Comparison of ENCODE assay signal across 8 cellular contexts in the genomic region with DNA sequence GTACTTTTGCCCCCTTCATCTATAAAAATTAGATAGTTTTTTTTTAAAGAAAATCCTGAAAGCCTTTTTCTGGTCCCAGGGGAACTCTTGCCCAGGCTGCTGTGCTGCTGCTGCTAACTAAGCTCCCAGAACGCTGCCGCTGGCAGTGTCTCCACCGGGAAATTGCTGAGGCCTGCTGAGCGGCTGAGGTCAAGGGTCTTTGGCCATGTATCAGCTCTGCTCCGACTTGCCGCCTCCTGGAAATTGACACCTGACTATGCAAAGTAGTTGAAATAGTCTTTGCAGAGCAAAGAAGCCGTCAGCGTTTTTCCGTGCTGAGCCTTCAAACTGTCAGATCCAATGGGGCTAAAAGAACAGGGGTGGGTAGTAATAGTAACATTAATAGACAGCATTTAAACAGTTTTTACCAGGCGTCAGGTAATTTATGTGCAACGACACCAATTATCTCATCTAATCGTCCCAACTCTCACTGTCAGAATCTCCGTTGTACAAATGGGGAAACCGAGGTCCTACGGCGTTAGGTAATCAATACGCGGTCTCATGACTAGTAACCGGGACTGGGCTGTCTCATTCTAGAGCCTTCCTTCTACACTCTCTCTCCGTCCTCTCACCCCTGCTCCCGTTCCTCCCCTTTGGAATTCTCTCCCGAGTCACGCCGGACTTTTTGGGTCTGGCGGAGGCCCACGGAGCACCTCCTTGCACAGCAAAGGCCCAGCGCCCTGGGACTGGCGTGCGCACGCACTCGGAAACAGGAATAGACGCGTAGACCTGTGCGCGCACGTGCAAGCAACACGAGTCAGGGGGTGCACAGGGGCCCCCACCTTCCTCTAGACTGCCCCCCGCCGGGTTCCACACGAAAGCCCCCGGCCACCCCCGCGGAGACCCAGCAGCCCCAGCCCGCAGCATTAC. TPM values are rescaled to one million over a fixed set of nuclear protein-coding genes. Genes with fewer than 3 reads are reported as not detected.
DNase-seq lines count a peak whose midpoint lies in the region; ATAC-seq and TF ChIP-seq lines count a peak whose summit lies in the region.

No MANE protein-coding gene starts in this region.

- H3K27ac ChIP-seq in ACC112 (ENCODE audit: low read depth, low read length) (no peak overlapping the region), OCI-LY7 (ENCODE audit: low read depth, low read length, poor library complexity, severe bottlenecking) (no peak overlapping the region), vagina (peak overlapping the region; percentile 77)

- no TSS peak for BruUV-seq in OCI-LY7 (replicated peaks; lab: Mats Ljungman, UMichigan)

- H3K4me3 ChIP-seq in ACC112 (ENCODE audit: low read depth, low read length) (peak overlapping the region; percentile 96), OCI-LY7 (ENCODE audit: low read depth, low read length, poor library complexity, severe bottlenecking) (peak overlapping the region; percentile 69), vagina (peak overlapping the region; percentile 81)

- CTCF ChIA-PET in OCI-LY7 (lab: Charles Lee; ENCODE audit: unreplicated experiment): no interaction called here

- no peak for TF ChIP-seq POLR2A in vagina (IDR thresholded peaks at IDR 0.05)

- no peak for TF ChIP-seq CTCF in OCI-LY7 (conservative IDR thresholded peaks at IDR 0.05; ENCODE audit: low read length)
- no peak for TF ChIP-seq CTCF in vagina (IDR thresholded peaks at IDR 0.05)

- H2AFZ ChIP-seq in ACC112 (ENCODE audit: low read length, unreplicated experiment) (peak overlapping the region; percentile 93), OCI-LY7 (ENCODE audit: low read length) (peak overlapping the region; percentile 61; the same call in 1 of the 2 replicates)

- intact Hi-C loops in OCI-LY7 (cut with micrococcal nuclease; ENCODE audit: unreplicated experiment): no loop called here
- intact Hi-C loops in left cardiac atrium (cut with DNase I): no loop called here
- intact Hi-C loops in posterior vena cava (cut with DNase I): no loop called here
- intact Hi-C loops in vagina (cut with DNase I): no loop called here

- H3K27me3 ChIP-seq in ACC112 (ENCODE audit: insufficient read depth, low read length) (peaks cover 13% of the 10 kb centered on the region; the same call in 1 of the 2 replicates), vagina (no peaks in the 10 kb centered on the region)

- DNase-seq in OCI-LY7 (ENCODE audit: low spot score) (peak; percentile 35), left cardiac atrium (peak; percentile 68), posterior vena cava (ENCODE audit: low spot score) (peak; percentile 90), vagina (ENCODE audit: extremely low spot score in 2 of 2) (no peak)
- DNase-seq in activated naive CD8-positive, alpha-beta T cell treated with anti-CD3 and anti-CD28 coated beads, Interleukin-2, amount 50 U/mL, for 16 hours (ENCODE audit: low read depth, low spot score): peak; percentile 42

- H3K79me2 ChIP-seq in ACC112 (ENCODE audit: control insufficient read depth, insufficient read depth, low read length, unreplicated experiment) (peaks cover 13% of the 10 kb centered on the region), OCI-LY7 (ENCODE audit: insufficient read depth, low read depth, low read length) (no peaks in the 10 kb centered on the region)

- POLR2A ChIA-PET in OCI-LY7 (lab: Charles Lee): interaction anchor here (1.2 kb wide), 1 partner anchor 14 kb away, joined by 5 read pairs; no protein-coding TSS in a partner anchor

- no peaks in the 10 kb centered on the region for H3K9me2 ChIP-seq in OCI-LY7 (ENCODE audit: insufficient read depth, low read length)

- H3K4me1 ChIP-seq in ACC112 (ENCODE audit: control insufficient read depth, insufficient read depth, low read length, unreplicated experiment) (peaks cover 9% of the 10 kb centered on the region), OCI-LY7 (ENCODE audit: insufficient read depth, low read length, poor library complexity, severe bottlenecking) (no peaks in the 10 kb centered on the region), vagina (peaks cover 18% of the 10 kb centered on the region)

- peak; percentile 68 for ATAC-seq in GM18511 (IDR thresholded peaks at IDR 0.05; ENCODE audit: unreplicated experiment)
- ATAC-seq in HG03025 (IDR thresholded peaks at IDR 0.05; ENCODE audit: low FRiP score, unreplicated experiment): peak; percentile 57
- peak; percentile 64 to 81 for ATAC-seq in left cardiac atrium

- H3K4me2 ChIP-seq in OCI-LY7 (ENCODE audit: low read length): peak overlapping the region; percentile 56

- H3K36me3 ChIP-seq in ACC112 (ENCODE audit: insufficient read depth, low read length) (peaks cover 6% of the 10 kb centered on the region; the same call in 1 of the 2 replicates), OCI-LY7 (ENCODE audit: insufficient read depth, low read length) (no peaks in the 10 kb centered on the region), vagina (peaks cover 0 to 8% of the 10 kb centered on the region in 2 donors)

- no peaks in the 10 kb centered on the region for H3K9me3 ChIP-seq in OCI-LY7 (ENCODE audit: low read length)
- H3K9me3 ChIP-seq in vagina: no peaks in the 10 kb centered on the region

- H4K20me1 ChIP-seq in OCI-LY7 (ENCODE audit: insufficient read depth, low read length): no peaks in the 10 kb centered on the region

RNA-seq across cellular contexts. Expression of a gene that starts 0.6 kb away (rescaled TPM):
- 2.9 and 3.9 TPM in 2 replicates for total RNA-seq in OCI-LY7 (2014; rRNA removed; shearing (Covaris generic))
- total RNA-seq in OCI-LY7 (2022) (2.5 and 2.8 TPM in 2 replicates), left cardiac atrium (10 to 100 TPM; 38.3 to 45.4 TPM), posterior vena cava (10 to 100 TPM; 11.9 to 20.2 TPM), vagina (16.2 TPM)

RNA-seq across cellular contexts. Expression of a gene that starts 3.7 kb away (rescaled TPM):
- total RNA-seq in OCI-LY7 (2014; rRNA removed; shearing (Covaris generic)): not detected in 2 replicates
- total RNA-seq in OCI-LY7 (2022) (not detected in 2 replicates), left cardiac atrium (not detected), posterior vena cava (not detected), vagina (not detected)

Comparison
In these comparisons a context has a peak if more than half of its experiments do, and no peak if none do; other contexts are left out.
1. DNase-seq: peak in OCI-LY7 (single experiment), activated naive CD8-positive, alpha-beta T cell treated with anti-CD3 and anti-CD28 coated beads, Interleukin-2, amount 50 U/mL, for 16 hours (single experiment), left cardiac atrium (single experiment) and posterior vena cava (single experiment); none in vagina (0 of 2).
2. Peak in every context shown above with its lines, with median percentiles within 50 percentile points of each other: H3K4me3 ChIP-seq and ATAC-seq.